Comparison of ENCODE assay signal across 18 cellular contexts in genomic region chr1:70930062-70930461, GRCh38.
DNase-seq lines count a peak whose midpoint lies in the region; ATAC-seq and TF ChIP-seq lines count a peak whose summit lies in the region.
"Had no signal": no experiment of that assay in that cellular context is flagged by ENCODE, and none has a peak within 500 bp of the region (broad histone marks: within the 10 kb centered on the region; RNA-seq: fewer than 3 reads in every experiment).

No MANE protein-coding gene starts in this region.

- H4K20me1 ChIP-seq in DND-41 (ENCODE audit: insufficient read depth, low read length) (no peaks in the 10 kb centered on the region), Loucy (ENCODE audit: insufficient read depth, low read length, poor library complexity, severe bottlenecking) (no peaks in the 10 kb centered on the region)

- no peak overlapping the region for H3K4me3 ChIP-seq in DND-41 (ENCODE audit: low read depth in 1 of 2, low read length in 2 of 2)
- H3K4me3 ChIP-seq in Loucy (ENCODE audit: low read length, poor library complexity, severe bottlenecking): peak overlapping the region; percentile 6

- H2AFZ ChIP-seq in DND-41 (ENCODE audit: low read depth, low read length) (no peak overlapping the region), Loucy (ENCODE audit: low read length) (no peak overlapping the region)

- ATAC-seq in DND-41 (ENCODE audit: insufficient read depth, low read depth) (peak; percentile 45; the same call in 1 of the 3 replicates), GM19463 (IDR thresholded peaks at IDR 0.05; ENCODE audit: unreplicated experiment) (peak; percentile 48), HG03460 (IDR thresholded peaks at IDR 0.05; ENCODE audit: unreplicated experiment) (no peak)

- H3K36me3 ChIP-seq in DND-41 (ENCODE audit: insufficient read depth, low read length): no peaks in the 10 kb centered on the region
- no peaks in the 10 kb centered on the region for H3K36me3 ChIP-seq in Loucy (ENCODE audit: insufficient read depth, low read length)

- H3K4me1 ChIP-seq in DND-41 (ENCODE audit: insufficient read depth, low read length) (peaks cover 5% of the 10 kb centered on the region), Loucy (ENCODE audit: insufficient read depth, low read length, poor library complexity, severe bottlenecking) (peaks cover 20% of the 10 kb centered on the region)

- H3F3A ChIP-seq in Loucy (ENCODE audit: low read depth): no peaks in the 10 kb centered on the region

- TF ChIP-seq CTCF in DND-41 (IDR thresholded peaks at IDR 0.05; ENCODE audit: borderline replicate concordance, extremely low read depth, low read length, poor library complexity, severe bottlenecking): no peak
- no peak for TF ChIP-seq CTCF in Loucy (conservative IDR thresholded peaks at IDR 0.05; ENCODE audit: low read length)

- no peaks in the 10 kb centered on the region for H3K27me3 ChIP-seq in DND-41 (ENCODE audit: insufficient read depth, low read length, poor library complexity)
- H3K27me3 ChIP-seq in Loucy (ENCODE audit: insufficient read depth, low read length, poor library complexity, severe bottlenecking): no peaks in the 10 kb centered on the region

- no peaks in the 10 kb centered on the region for H3K9me3 ChIP-seq in DND-41 (ENCODE audit: insufficient read depth, low read length, severe bottlenecking)
- H3K9me3 ChIP-seq in Loucy (ENCODE audit: insufficient read depth, low read depth, low read length): no peaks in the 10 kb centered on the region; the same call in 1 of the 2 replicates

- H3K9ac ChIP-seq in DND-41 (ENCODE audit: low read depth, low read length): no peak overlapping the region
- H3K9ac ChIP-seq in Loucy (ENCODE audit: low read depth, low read length, poor library complexity, severe bottlenecking): no peak overlapping the region

- no peak for DNase-seq in DND-41
- DNase-seq in myocyte (ENCODE audit: low read depth): peak; percentile 4
- no peak for DNase-seq in COR-L47 (lab: John Stamatoyannopoulos, UW)
- no peak for DNase-seq in activated T-cell treated with anti-CD3 and anti-CD28 coated beads, Interleukin-2, amount 50 U/mL, for 1 hour
- DNase-seq: CD4-positive, alpha-beta T cell; DMS153; EL; H7; HFFc6; NCI-H1105; NCI-H1694 treated with DMSO at 0.1 percent for 48 hours; NCI-H510A; NCI-H774; OCI-M1; Right ventricle myocardium superior had no signal

- H3K4me2 ChIP-seq in DND-41 (ENCODE audit: insufficient read depth, low read length) (no peak overlapping the region), Loucy (ENCODE audit: low read depth, low read length, poor library complexity, severe bottlenecking) (peak overlapping the region; percentile 56)

- H3K27ac ChIP-seq in DND-41 (ENCODE audit: low read length): no peak overlapping the region

- no peaks in the 10 kb centered on the region for H3K9me2 ChIP-seq in Loucy (replicated peaks; ENCODE audit: low read depth, low read length)

- H3K79me2 ChIP-seq in DND-41 (ENCODE audit: insufficient read depth, low read length): no peaks in the 10 kb centered on the region
- no peaks in the 10 kb centered on the region for H3K79me2 ChIP-seq in Loucy (ENCODE audit: insufficient read depth, low read length)
